ENCODE assay signal across 18 cellular contexts in genomic region chr2:70714141-70714905, GRCh38. TPM values are rescaled to one million over a fixed set of nuclear protein-coding genes. Genes with fewer than 3 reads are reported as not detected.
"Had no signal": no experiment of that assay in that cellular context is flagged by ENCODE, and none has a peak within 500 bp of the region (broad histone marks: within the 10 kb centered on the region; RNA-seq: fewer than 3 reads in every experiment).

No MANE protein-coding gene starts in this region.

- H3K4me3 Mint-ChIP-seq: activated T-cell treated with anti-CD3 and anti-CD28 coated beads, Interleukin-2, amount 50 U/mL, for 24 hours; mesothelial cell of epicardium; natural killer cell treated with Interleukin-12 subunit alpha and Interleukin-12 subunit beta and Interleukin-15 and Interleukin-18, amount 100 ng/mL, for 72 hours had no signal

- H3K4me3 ChIP-seq: body of pancreas, left lung, spleen, thyroid gland had no signal

- H3K27me3 Mint-ChIP-seq: activated T-cell treated with anti-CD3 and anti-CD28 coated beads, Interleukin-2, amount 50 U/mL, for 24 hours had no signal

- DNase-seq: activated CD4-positive, alpha-beta T cell treated with anti-CD3 and anti-CD28 coated beads for 1 hour; activated CD4-positive, alpha-beta T cell treated with anti-CD3 and anti-CD28 coated beads, Interleukin-2, amount 50 U/mL, for 48 hours; activated naive CD4-positive, alpha-beta T cell treated with Interleukin-2 at 50 U/mL for 16 hours; activated T-cell treated with anti-CD3 and anti-CD28 coated beads, Interleukin-2, amount 50 U/mL, for 24 hours; body of pancreas; effector CD4-positive, alpha-beta T cell; hippocampal formation; kidney; left lung; spleen; stimulated activated naive CD4-positive, alpha-beta T cell treated with Interleukin-2 at 50 U/mL for 16 hours; T-helper 1 cell; T1000; thyroid gland had no signal

- H3K4me1 ChIP-seq: body of pancreas, left lung, spleen had no signal

- H3K27ac ChIP-seq: body of pancreas, left lung, spleen, thyroid gland had no signal

- H3K27ac Mint-ChIP-seq: activated T-cell treated with anti-CD3 and anti-CD28 coated beads, Interleukin-2, amount 50 U/mL, for 24 hours; activated T-helper 2 cell treated with anti-CD3 and anti-CD28 coated beads, Interferon-gamma antibody, Interleukin-2, Interleukin-4, amounts not matched to agents 10 μg/mL and 5 μg/mL and 100 μg/mL, durations not matched to agents 14 hours and 24 hours and 36 hours; mesothelial cell of epicardium had no signal

- H3K36me3 ChIP-seq: left lung, spleen, thyroid gland had no signal

- H3K9me3 Mint-ChIP-seq: activated T-cell treated with anti-CD3 and anti-CD28 coated beads, Interleukin-2, amount 50 U/mL, for 24 hours; activated T-helper 2 cell treated with anti-CD3 and anti-CD28 coated beads, Interferon-gamma antibody, Interleukin-2, Interleukin-4, amounts not matched to agents 10 μg/mL and 5 μg/mL and 100 μg/mL, durations not matched to agents 14 hours and 24 hours and 36 hours; mesothelial cell of epicardium; natural killer cell treated with Interleukin-12 subunit alpha and Interleukin-12 subunit beta and Interleukin-15 and Interleukin-18, amount 100 ng/mL, for 72 hours had no signal

- H3K27me3 ChIP-seq: body of pancreas, spleen, thyroid gland had no signal

- H3K36me3 Mint-ChIP-seq: mesothelial cell of epicardium; natural killer cell treated with Interleukin-12 subunit alpha and Interleukin-12 subunit beta and Interleukin-15 and Interleukin-18, amount 100 ng/mL, for 72 hours had no signal

- H3K9me3 ChIP-seq: body of pancreas, left lung, spleen, thyroid gland had no signal

RNA-seq across cellular contexts. Expression of gene ADD2, which starts 53.7 kb away (rescaled TPM):
- total RNA-seq: fibroblast of villous mesenchyme had no signal
